In the genomic region with DNA sequence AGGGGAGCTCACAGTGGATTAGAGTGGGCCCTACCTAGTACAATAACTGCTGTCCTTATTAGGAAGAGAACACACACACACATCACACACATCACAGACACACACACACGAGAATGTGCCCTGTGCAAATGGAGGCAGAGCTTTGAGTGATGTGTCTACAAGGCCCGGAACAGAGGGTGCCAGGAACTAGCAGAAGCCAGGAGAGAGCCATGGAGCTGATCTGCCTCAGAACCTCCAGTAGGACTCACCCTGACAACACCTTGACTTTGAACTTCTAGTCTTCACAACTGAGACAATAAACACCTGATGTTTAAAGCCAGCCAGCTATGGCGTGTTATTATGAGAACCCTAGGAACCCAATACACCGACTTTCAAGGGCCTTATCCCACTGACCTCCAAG, we compare ENCODE assay signal across 15 cellular contexts. TPM values are rescaled to one million over a fixed set of nuclear protein-coding genes. Genes with fewer than 3 reads are reported as not detected.
DNase-seq lines count a peak whose midpoint lies in the region; ATAC-seq and TF ChIP-seq lines count a peak whose summit lies in the region.
"Had no signal": no experiment of that assay in that cellular context is flagged by ENCODE, and none has a peak within 500 bp of the region (broad histone marks: within the 10 kb centered on the region; RNA-seq: fewer than 3 reads in every experiment).

No MANE protein-coding gene starts in this region.

- intact Hi-C loops in body of pancreas (cut with DNase I): no loop called here
- intact Hi-C loops in mucosa of descending colon (cut with DNase I, micrococcal nuclease): no loop called here
- intact Hi-C loops in stomach (cut with DNase I; ENCODE audit: low total_unique reads): no loop called here

- H3K9me3 Mint-ChIP-seq in progenitor cell of endocrine pancreas (ENCODE audit: low read depth): no peaks in the 10 kb centered on the region
- H3K9me3 Mint-ChIP-seq: CD14-positive monocyte; CD4-positive, alpha-beta memory T cell; H9 had no signal

- no peak for TF ChIP-seq POLR2A in body of pancreas (IDR thresholded peaks at IDR 0.05)
- TF ChIP-seq POLR2A in stomach (IDR thresholded peaks at IDR 0.05): no peak

- H3K27ac Mint-ChIP-seq in progenitor cell of endocrine pancreas: no peak overlapping the region
- H3K27ac Mint-ChIP-seq: CD14-positive monocyte; CD4-positive, alpha-beta memory T cell had no signal

- ATAC-seq in body of pancreas (peak; percentile 77), mucosa of descending colon (peak; percentile 34)
- no peak for ATAC-seq in activated CD4-positive, CD25-positive, alpha-beta regulatory T cell treated with anti-CD3 and anti-CD28 coated beads, Interleukin-2, amount 50 U/mL, for 24 hours

- WGBS in body of pancreas, 2 donors: 38 to 49% methylated on average over 4 of the region's 4 CpGs
- 52 to 69% (median 61%) methylated on average over 4 of the region's 4 CpGs for WGBS in stomach, 5 donors

- H3K36me3 ChIP-seq in body of pancreas (replicated peaks in 1 of 2; ENCODE audit: insufficient read depth in 1 of 2, low read depth in 2 of 2): no peaks in the 10 kb centered on the region
- H3K36me3 ChIP-seq in mucosa of descending colon (ENCODE audit: low read depth): no peaks in the 10 kb centered on the region
- H3K36me3 ChIP-seq in stomach: peaks cover 0 to 11% (median 2%) of the 10 kb centered on the region in 4 donors

- no peaks in the 10 kb centered on the region for H3K36me3 Mint-ChIP-seq in progenitor cell of endocrine pancreas (ENCODE audit: insufficient read depth)
- H3K36me3 Mint-ChIP-seq: CD14-positive monocyte; CD4-positive, alpha-beta memory T cell had no signal

- H3K4me1 ChIP-seq in body of pancreas: peaks cover 57% of the 10 kb centered on the region
- peaks cover 14% of the 10 kb centered on the region for H3K4me1 ChIP-seq in mucosa of descending colon (ENCODE audit: low read depth)
- H3K4me1 ChIP-seq in stomach: peaks cover 7 to 22% (median 14%) of the 10 kb centered on the region in 4 donors

- DNase-seq in body of pancreas (peak; percentile 65 to 79 (median 70)), mucosa of descending colon (no peak), stomach (no peak), NCI-H1417 treated with DMSO at 0.1 percent for 48 hours (lab: John Stamatoyannopoulos, UW) (no peak), progenitor cell of endocrine pancreas (ENCODE audit: low spot score, unreplicated experiment) (no peak), caudate nucleus (lab: John Stamatoyannopoulos, UW) (no peak)
- DNase-seq: ACHN; CD4-positive, alpha-beta memory T cell; DMS79 treated with DMSO at 0.1 percent for 48 hours; GF-D8; IMR-90 had no signal

- H3K27me3 ChIP-seq in body of pancreas (no peaks in the 10 kb centered on the region), stomach (no peaks in the 10 kb centered on the region)

- H3K4me1 Mint-ChIP-seq in progenitor cell of endocrine pancreas (ENCODE audit: low read depth): no peaks in the 10 kb centered on the region
- H3K4me1 Mint-ChIP-seq: CD14-positive monocyte had no signal

- H3K27me3 Mint-ChIP-seq in progenitor cell of endocrine pancreas: peaks cover 55% of the 10 kb centered on the region

- no peak overlapping the region for H3K4me3 ChIP-seq in body of pancreas
- H3K4me3 ChIP-seq in mucosa of descending colon: no peak overlapping the region
- H3K4me3 ChIP-seq in stomach: no peak overlapping the region

- TF ChIP-seq CTCF in C4-2B (conservative IDR thresholded peaks at IDR 0.05) (no peak), body of pancreas (IDR thresholded peaks at IDR 0.05) (no peak), mucosa of descending colon (IDR thresholded peaks at IDR 0.05) (no peak), stomach (IDR thresholded peaks at IDR 0.05) (no peak), progenitor cell of endocrine pancreas (IDR thresholded peaks at IDR 0.05; ENCODE audit: unreplicated experiment) (no peak)

- H3K27ac ChIP-seq in C4-2B (peak overlapping the region; percentile 81), body of pancreas (peak overlapping the region; percentile 79 to 86 (median 84)), stomach (peak overlapping the region in 3 of 5 donors; percentile 5 to 42 (median 27)), caudate nucleus (ENCODE audit: low read depth, low read length) (no peak overlapping the region)

- H3K9me3 ChIP-seq in body of pancreas (no peaks in the 10 kb centered on the region), mucosa of descending colon (no peaks in the 10 kb centered on the region), stomach (no peaks in the 10 kb centered on the region)

- no peak overlapping the region for H3K4me3 Mint-ChIP-seq in progenitor cell of endocrine pancreas (ENCODE audit: low read depth)
- H3K4me3 Mint-ChIP-seq: CD14-positive monocyte; CD4-positive, alpha-beta memory T cell; H9 had no signal

- TF ChIP-seq EP300 in stomach (IDR thresholded peaks at IDR 0.05): no peak

RNA-seq across cellular contexts. Expression of gene FKBP4, which starts 29.7 kb away (rescaled TPM):
- total RNA-seq in body of pancreas (10 to 100 TPM; 29.0 to 29.8 TPM), mucosa of descending colon (10 to 100 TPM; 58.2 to 79.7 (median 76.0) TPM), stomach (10 to 100 TPM; 25.3 to 57.2 (median 39.4) TPM), progenitor cell of endocrine pancreas (132 and 149 TPM in 2 replicates)
- 10 to 100 TPM; 46.9 to 51.4 (median 51.3) TPM for polyA plus RNA-seq in stomach

RNA-seq across cellular contexts. Expression of gene ITFG2, which starts 47.4 kb away (rescaled TPM):
- 10 to 100 TPM; 32.4 to 65.9 TPM for total RNA-seq in body of pancreas
- total RNA-seq in mucosa of descending colon: 10 to 100 TPM; 37.9 to 55.4 (median 38.0) TPM
- 100 to 1,000 TPM in 3 of 5 donors, 10 to 100 TPM in 2; 19.1 to 208 (median 157) TPM for total RNA-seq in stomach
- 10 to 100 TPM; 14.9 to 27.8 (median 26.3) TPM for polyA plus RNA-seq in stomach
- 85.3 and 89.3 TPM in 2 replicates for total RNA-seq in progenitor cell of endocrine pancreas

Comparison
In these comparisons a context has a peak if more than half of its experiments do, and no peak if none do; other contexts are left out.
1. ATAC-seq: peak in body of pancreas (single experiment) and mucosa of descending colon (single experiment); none in activated CD4-positive, CD25-positive, alpha-beta regulatory T cell treated with anti-CD3 and anti-CD28 coated beads, Interleukin-2, amount 50 U/mL, for 24 hours (0 of 2).
2. DNase-seq: peak in body of pancreas (4 of 4); none in mucosa of descending colon (0 of 3), stomach (single experiment), NCI-H1417 treated with DMSO at 0.1 percent for 48 hours (single experiment), progenitor cell of endocrine pancreas (single experiment) and caudate nucleus (0 of 61).